ENCODE assay signal across 8 cellular contexts in genomic region chr10:47989542-47989950, GRCh38. TPM values are rescaled to one million over a fixed set of nuclear protein-coding genes. Genes with fewer than 3 reads are reported as not detected.
"Had no signal": no experiment of that assay in that cellular context is flagged by ENCODE, and none has a peak within 500 bp of the region (broad histone marks: within the 10 kb centered on the region; RNA-seq: fewer than 3 reads in every experiment).

No MANE protein-coding gene starts in this region.

RNA-seq across cellular contexts. Expression of gene FAM25C, which starts 10.0 kb away (rescaled TPM):
- total RNA-seq: activated CD4-positive, alpha-beta memory T cell treated with anti-CD3 and anti-CD28 coated beads, Interleukin-2, amount 10 ng/mL, durations not matched to agents 7 days and 5 days; activated CD8-positive, alpha-beta memory T cell treated with anti-CD3 and anti-CD28 coated beads, Interleukin-2, amount 10 ng/mL, durations not matched to agents 7 days and 5 days; aorta; breast epithelium; cardiac septum; SJCRH30; T-helper 1 cell treated with Interleukin-12 subunit alpha and Interleukin-12 subunit beta and Interleukin-4 antibody, amounts not matched to agents 30 ng/mL and 1 ng/mL, for 36 hours; T-helper 2 cell treated with Interferon-gamma antibody and Interleukin-4, amounts not matched to agents 100 ng/mL and 5 ng/mL, for 36 hours had no signal
